ENCODE assay signal across 1 cellular context in genomic region chr19:12840091-12841079, GRCh38.
TF ChIP-seq lines count a peak whose summit lies in the region.

No MANE protein-coding gene starts in this region.

TF ChIP-seq in GM12878, 131 proteins besides CTCF, POLR2A, EP300 and RAD21:
- TF ChIP-seq BCLAF1 (IDR thresholded peaks at IDR 0.05) = no peak
- TF ChIP-seq HDGF (IDR thresholded peaks at IDR 0.05) = peak; percentile 60; the same call in 1 of the 2 replicates
- TF ChIP-seq, protein P1, sequence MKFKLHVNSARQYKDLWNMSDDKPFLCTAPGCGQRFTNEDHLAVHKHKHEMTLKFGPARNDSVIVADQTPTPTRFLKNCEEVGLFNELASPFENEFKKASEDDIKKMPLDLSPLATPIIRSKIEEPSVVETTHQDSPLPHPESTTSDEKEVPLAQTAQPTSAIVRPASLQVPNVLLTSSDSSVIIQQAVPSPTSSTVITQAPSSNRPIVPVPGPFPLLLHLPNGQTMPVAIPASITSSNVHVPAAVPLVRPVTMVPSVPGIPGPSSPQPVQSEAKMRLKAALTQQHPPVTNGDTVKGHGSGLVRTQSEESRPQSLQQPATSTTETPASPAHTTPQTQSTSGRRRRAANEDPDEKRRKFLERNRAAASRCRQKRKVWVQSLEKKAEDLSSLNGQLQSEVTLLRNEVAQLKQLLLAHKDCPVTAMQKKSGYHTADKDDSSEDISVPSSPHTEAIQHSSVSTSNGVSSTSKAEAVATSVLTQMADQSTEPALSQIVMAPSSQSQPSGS (IDR thresholded peaks at IDR 0.05; ENCODE audit: low read length) = no peak
- no peak for TF ChIP-seq BACH1 (IDR thresholded peaks at IDR 0.05; ENCODE audit: borderline replicate concordance)
